Comparison of ENCODE assay signal across 13 cellular contexts in genomic region chr9:116387934-116388714, GRCh38.
DNase-seq lines count a peak whose midpoint lies in the region; ATAC-seq and TF ChIP-seq lines count a peak whose summit lies in the region.
"Had no signal": no experiment of that assay in that cellular context is flagged by ENCODE, and none has a peak within 500 bp of the region (broad histone marks: within the 10 kb centered on the region; RNA-seq: fewer than 3 reads in every experiment).

No MANE protein-coding gene starts in this region.

- ATAC-seq in GM18508 (IDR thresholded peaks at IDR 0.05; ENCODE audit: insufficient read depth, unreplicated experiment) (peak; percentile 48), GM21737 (IDR thresholded peaks at IDR 0.05; ENCODE audit: unreplicated experiment) (peak; percentile 66), HG03378 (IDR thresholded peaks at IDR 0.05; ENCODE audit: unreplicated experiment) (peak; percentile 49), GM19455 (IDR thresholded peaks at IDR 0.05; ENCODE audit: unreplicated experiment) (no peak)
- ATAC-seq: right lobe of liver, WTC11 had no signal

- no peak overlapping the region for H3K4me3 ChIP-seq in epithelial cell of proximal tubule (ENCODE audit: low read depth, low read length)
- H3K4me3 ChIP-seq: right lobe of liver had no signal

- DNase-seq in epithelial cell of proximal tubule (ENCODE audit: low read depth) (peak; percentile 93), NCI-H2196 treated with DMSO at 0.1 percent for 48 hours (lab: John Stamatoyannopoulos, UW; ENCODE audit: unreplicated experiment) (no peak)
- no peak for DNase-seq in activated CD4-positive, alpha-beta T cell treated with anti-CD3 and anti-CD28 coated beads, Interleukin-2, amount 50 U/mL, for 4 hours
- no peak for DNase-seq in stimulated activated naive CD4-positive, alpha-beta T cell treated with Interleukin-2 at 50 U/mL for 16 hours (lab: John Stamatoyannopoulos, UW)
- DNase-seq: brain microvascular endothelial cell, NCI-H524 treated with DMSO at 0.1 percent for 48 hours, right lobe of liver, SHP77 treated with DMSO at 0.1 percent for 48 hours had no signal

- no peak for TF ChIP-seq CTCF in epithelial cell of proximal tubule (conservative IDR thresholded peaks at IDR 0.05; ENCODE audit: low read depth, low read length)
